In the genomic region with DNA sequence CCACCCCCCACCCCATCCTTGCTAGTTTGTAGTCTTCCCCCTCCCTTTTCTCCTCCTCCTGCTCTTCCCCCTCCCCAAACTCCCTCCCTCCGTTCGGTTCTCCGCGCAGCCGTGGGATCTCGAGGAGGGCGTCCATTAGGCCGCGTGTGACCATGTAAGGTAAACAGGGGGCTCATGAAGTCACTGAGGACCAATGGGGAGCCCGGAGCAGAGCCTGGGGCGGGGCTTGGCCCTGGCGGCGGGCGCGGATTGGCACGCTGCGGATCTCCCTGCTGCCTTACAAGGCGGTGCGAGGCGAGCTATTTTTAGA, we compare ENCODE assay signal across 1 cellular context.
TF ChIP-seq lines count a peak whose summit lies in the region.

No MANE protein-coding gene starts in this region.

TF ChIP-seq in K562, 482 proteins besides CTCF, POLR2A, EP300 and RAD21 (continued from another document):
- TF ChIP-seq, protein P1, sequence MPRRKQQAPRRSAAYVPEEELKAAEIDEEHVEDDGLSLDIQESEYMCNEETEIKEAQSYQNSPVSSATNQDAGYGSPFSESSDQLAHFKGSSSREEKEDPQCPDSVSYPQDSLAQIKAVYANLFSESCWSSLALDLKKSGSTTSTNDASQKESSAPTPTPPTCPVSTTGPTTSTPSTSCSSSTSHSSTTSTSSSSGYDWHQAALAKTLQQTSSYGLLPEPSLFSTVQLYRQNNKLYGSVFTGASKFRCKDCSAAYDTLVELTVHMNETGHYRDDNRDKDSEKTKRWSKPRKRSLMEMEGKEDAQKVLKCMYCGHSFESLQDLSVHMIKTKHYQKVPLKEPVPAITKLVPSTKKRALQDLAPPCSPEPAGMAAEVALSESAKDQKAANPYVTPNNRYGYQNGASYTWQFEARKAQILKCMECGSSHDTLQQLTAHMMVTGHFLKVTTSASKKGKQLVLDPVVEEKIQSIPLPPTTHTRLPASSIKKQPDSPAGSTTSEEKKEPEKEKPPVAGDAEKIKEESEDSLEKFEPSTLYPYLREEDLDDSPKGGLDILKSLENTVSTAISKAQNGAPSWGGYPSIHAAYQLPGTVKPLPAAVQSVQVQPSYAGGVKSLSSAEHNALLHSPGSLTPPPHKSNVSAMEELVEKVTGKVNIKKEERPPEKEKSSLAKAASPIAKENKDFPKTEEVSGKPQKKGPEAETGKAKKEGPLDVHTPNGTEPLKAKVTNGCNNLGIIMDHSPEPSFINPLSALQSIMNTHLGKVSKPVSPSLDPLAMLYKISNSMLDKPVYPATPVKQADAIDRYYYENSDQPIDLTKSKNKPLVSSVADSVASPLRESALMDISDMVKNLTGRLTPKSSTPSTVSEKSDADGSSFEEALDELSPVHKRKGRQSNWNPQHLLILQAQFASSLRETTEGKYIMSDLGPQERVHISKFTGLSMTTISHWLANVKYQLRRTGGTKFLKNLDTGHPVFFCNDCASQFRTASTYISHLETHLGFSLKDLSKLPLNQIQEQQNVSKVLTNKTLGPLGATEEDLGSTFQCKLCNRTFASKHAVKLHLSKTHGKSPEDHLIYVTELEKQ (CRISPR knock-in tag; IDR thresholded peaks at IDR 0.05): no peak
- TF ChIP-seq RFX7 (CRISPR knock-in tag; IDR thresholded peaks at IDR 0.05) (no peak), ATF7 (IDR thresholded peaks at IDR 0.05) (peak; percentile 94), ZNF41 (CRISPR knock-in tag; conservative IDR thresholded peaks at IDR 0.05) (no peak), ZNF584 (CRISPR knock-in tag; IDR thresholded peaks at IDR 0.05; ENCODE audit: low read depth) (no peak), SRSF9 (IDR thresholded peaks at IDR 0.05; ENCODE audit: borderline replicate concordance, low read depth, low read length) (no peak), ZNF512 (tag; IDR thresholded peaks at IDR 0.05) (no peak), FOXM1 (IDR thresholded peaks at IDR 0.05; ENCODE audit: low read depth) (no peak), FOXM1 (CRISPR knock-in tag; IDR thresholded peaks at IDR 0.05; ENCODE audit: low read depth) (no peak), RCOR1 (IDR thresholded peaks at IDR 0.05; ENCODE audit: borderline replicate concordance in 1 of 2, low read depth in 2 of 2, low read length in 2 of 2) (no peak), L3MBTL2 (IDR thresholded peaks at IDR 0.05) (no peak), UBTF (IDR thresholded peaks at IDR 0.05; ENCODE audit: borderline replicate concordance in 1 of 2, low read depth in 2 of 2, low read length in 2 of 2) (no peak), DDX20 (tag; IDR thresholded peaks at IDR 0.05; ENCODE audit: low read depth) (no peak), MEF2A (IDR thresholded peaks at IDR 0.05; ENCODE audit: control insufficient read depth, low read depth, low read length) (0 out of 2 replicates have a peak, but pooled peaks have one; percentile 82), FIP1L1 (IDR thresholded peaks at IDR 0.05; ENCODE audit: low read depth, low read length, poor library complexity, severe bottlenecking) (no peak), ZNF444 (CRISPR knock-in tag; IDR thresholded peaks at IDR 0.05) (no peak), GTF2F1 (IDR thresholded peaks at IDR 0.05; ENCODE audit: low read depth, low read length) (no peak), SMARCE1 (IDR thresholded peaks at IDR 0.05) (no peak), ZFPM2 (CRISPR knock-in tag; IDR thresholded peaks at IDR 0.05) (no peak), BRF1 (IDR thresholded peaks at IDR 0.05; ENCODE audit: borderline replicate concordance, extremely low read depth, insufficient read length) (no peak), SIRT6 (IDR thresholded peaks at IDR 0.05; ENCODE audit: low read depth, low read length) (no peak), CBX2 (IDR thresholded peaks at IDR 0.05; ENCODE audit: insufficient read depth, low read length, poor library complexity, severe bottlenecking) (no peak), ZFX (CRISPR knock-in tag; IDR thresholded peaks at IDR 0.05) (no peak), ZNF436 (CRISPR knock-in tag; IDR thresholded peaks at IDR 0.05) (no peak), ZNF644 (tag; IDR thresholded peaks at IDR 0.05; ENCODE audit: low read depth) (no peak), ARID1B (IDR thresholded peaks at IDR 0.05) (no peak), CREM (IDR thresholded peaks at IDR 0.05; ENCODE audit: low read depth) (no peak), PHF20 (IDR thresholded peaks at IDR 0.05; ENCODE audit: partially characterized antibody) (no peak), FOXK1 (CRISPR knock-in tag; IDR thresholded peaks at IDR 0.05; ENCODE audit: borderline replicate concordance) (0 out of 2 replicates have a peak, but pooled peaks have one; percentile 42), SP1 (CRISPR knock-in tag; IDR thresholded peaks at IDR 0.05) (no peak), CC2D1A (IDR thresholded peaks at IDR 0.05) (no peak), ZNF699 (CRISPR knock-in tag; IDR thresholded peaks at IDR 0.05; ENCODE audit: insufficient replicate concordance) (no peak), MTA1 (IDR thresholded peaks at IDR 0.05; ENCODE audit: borderline replicate concordance) (no peak), HLTF (IDR thresholded peaks at IDR 0.05) (no peak), E2F3 (CRISPR knock-in tag; IDR thresholded peaks at IDR 0.05) (no peak), CCAR2 (IDR thresholded peaks at IDR 0.05; ENCODE audit: low read depth, low read length) (no peak), RBM39 (optimal IDR thresholded peaks at IDR 0.05; ENCODE audit: low read depth, low read length) (no peak), KDM1A (IDR thresholded peaks at IDR 0.05) (no peak), YY1 (IDR thresholded peaks at IDR 0.05; ENCODE audit: borderline replicate concordance in 1 of 3, control insufficient read depth in 1 of 3, extremely low read depth in 1 of 3, insufficient read depth in 3 of 3, insufficient read length in 1 of 3, insufficient replicate concordance in 2 of 3, low read depth in 1 of 3, low read length in 2 of 3) (peak in 2 of 3 experiments; percentile 53 to 56), U2AF2 (optimal IDR thresholded peaks at IDR 0.05; ENCODE audit: low read depth, low read length) (no peak), NRF1 (conservative IDR thresholded peaks at IDR 0.05 in 1 of 2, IDR thresholded peaks at IDR 0.05 in 1 of 2) (peak; percentile 80 to 84), GABPB1 (CRISPR knock-in tag; IDR thresholded peaks at IDR 0.05) (no peak), TARDBP (IDR thresholded peaks at IDR 0.05) (no peak), TEAD4 (IDR thresholded peaks at IDR 0.05; ENCODE audit: low read length) (no peak), TEAD4 (CRISPR knock-in tag; IDR thresholded peaks at IDR 0.05; ENCODE audit: borderline replicate concordance) (no peak), ZNF311 (CRISPR knock-in tag; IDR thresholded peaks at IDR 0.05) (no peak), ZNF785 (CRISPR knock-in tag; IDR thresholded peaks at IDR 0.05) (no peak), CCNT2 (IDR thresholded peaks at IDR 0.05; ENCODE audit: borderline replicate concordance, extremely low read depth, insufficient read length, low read depth, low read length) (no peak), CAMTA2 (CRISPR knock-in tag; conservative IDR thresholded peaks at IDR 0.05) (no peak), MIER1 (IDR thresholded peaks at IDR 0.05; ENCODE audit: low read depth) (no peak), KHSRP (IDR thresholded peaks at IDR 0.05) (no peak), SREBF2 (CRISPR knock-in tag; IDR thresholded peaks at IDR 0.05) (no peak)
- TF ChIP-seq, protein P2, sequence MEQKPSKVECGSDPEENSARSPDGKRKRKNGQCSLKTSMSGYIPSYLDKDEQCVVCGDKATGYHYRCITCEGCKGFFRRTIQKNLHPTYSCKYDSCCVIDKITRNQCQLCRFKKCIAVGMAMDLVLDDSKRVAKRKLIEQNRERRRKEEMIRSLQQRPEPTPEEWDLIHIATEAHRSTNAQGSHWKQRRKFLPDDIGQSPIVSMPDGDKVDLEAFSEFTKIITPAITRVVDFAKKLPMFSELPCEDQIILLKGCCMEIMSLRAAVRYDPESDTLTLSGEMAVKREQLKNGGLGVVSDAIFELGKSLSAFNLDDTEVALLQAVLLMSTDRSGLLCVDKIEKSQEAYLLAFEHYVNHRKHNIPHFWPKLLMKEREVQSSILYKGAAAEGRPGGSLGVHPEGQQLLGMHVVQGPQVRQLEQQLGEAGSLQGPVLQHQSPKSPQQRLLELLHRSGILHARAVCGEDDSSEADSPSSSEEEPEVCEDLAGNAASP (IDR thresholded peaks at IDR 0.05): no peak
- TF ChIP-seq, protein P3, sequence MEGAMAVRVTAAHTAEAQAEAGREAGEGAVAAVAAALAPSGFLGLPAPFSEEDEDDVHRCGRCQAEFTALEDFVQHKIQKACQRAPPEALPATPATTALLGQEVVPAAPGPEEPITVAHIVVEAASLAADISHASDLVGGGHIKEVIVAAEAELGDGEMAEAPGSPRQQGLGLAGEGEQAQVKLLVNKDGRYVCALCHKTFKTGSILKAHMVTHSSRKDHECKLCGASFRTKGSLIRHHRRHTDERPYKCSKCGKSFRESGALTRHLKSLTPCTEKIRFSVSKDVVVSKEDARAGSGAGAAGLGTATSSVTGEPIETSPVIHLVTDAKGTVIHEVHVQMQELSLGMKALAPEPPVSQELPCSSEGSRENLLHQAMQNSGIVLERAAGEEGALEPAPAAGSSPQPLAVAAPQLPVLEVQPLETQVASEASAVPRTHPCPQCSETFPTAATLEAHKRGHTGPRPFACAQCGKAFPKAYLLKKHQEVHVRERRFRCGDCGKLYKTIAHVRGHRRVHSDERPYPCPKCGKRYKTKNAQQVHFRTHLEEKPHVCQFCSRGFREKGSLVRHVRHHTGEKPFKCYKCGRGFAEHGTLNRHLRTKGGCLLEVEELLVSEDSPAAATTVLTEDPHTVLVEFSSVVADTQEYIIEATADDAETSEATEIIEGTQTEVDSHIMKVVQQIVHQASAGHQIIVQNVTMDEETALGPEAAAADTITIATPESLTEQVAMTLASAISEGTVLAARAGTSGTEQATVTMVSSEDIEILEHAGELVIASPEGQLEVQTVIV (CRISPR knock-in tag; IDR thresholded peaks at IDR 0.05; ENCODE audit: borderline replicate concordance): no peak
- TF ChIP-seq, protein P4, sequence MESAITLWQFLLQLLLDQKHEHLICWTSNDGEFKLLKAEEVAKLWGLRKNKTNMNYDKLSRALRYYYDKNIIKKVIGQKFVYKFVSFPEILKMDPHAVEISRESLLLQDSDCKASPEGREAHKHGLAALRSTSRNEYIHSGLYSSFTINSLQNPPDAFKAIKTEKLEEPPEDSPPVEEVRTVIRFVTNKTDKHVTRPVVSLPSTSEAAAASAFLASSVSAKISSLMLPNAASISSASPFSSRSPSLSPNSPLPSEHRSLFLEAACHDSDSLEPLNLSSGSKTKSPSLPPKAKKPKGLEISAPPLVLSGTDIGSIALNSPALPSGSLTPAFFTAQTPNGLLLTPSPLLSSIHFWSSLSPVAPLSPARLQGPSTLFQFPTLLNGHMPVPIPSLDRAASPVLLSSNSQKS (CRISPR knock-in tag; IDR thresholded peaks at IDR 0.05): no peak
